Comparison of ENCODE assay signal across 9 cellular contexts in the genomic region with DNA sequence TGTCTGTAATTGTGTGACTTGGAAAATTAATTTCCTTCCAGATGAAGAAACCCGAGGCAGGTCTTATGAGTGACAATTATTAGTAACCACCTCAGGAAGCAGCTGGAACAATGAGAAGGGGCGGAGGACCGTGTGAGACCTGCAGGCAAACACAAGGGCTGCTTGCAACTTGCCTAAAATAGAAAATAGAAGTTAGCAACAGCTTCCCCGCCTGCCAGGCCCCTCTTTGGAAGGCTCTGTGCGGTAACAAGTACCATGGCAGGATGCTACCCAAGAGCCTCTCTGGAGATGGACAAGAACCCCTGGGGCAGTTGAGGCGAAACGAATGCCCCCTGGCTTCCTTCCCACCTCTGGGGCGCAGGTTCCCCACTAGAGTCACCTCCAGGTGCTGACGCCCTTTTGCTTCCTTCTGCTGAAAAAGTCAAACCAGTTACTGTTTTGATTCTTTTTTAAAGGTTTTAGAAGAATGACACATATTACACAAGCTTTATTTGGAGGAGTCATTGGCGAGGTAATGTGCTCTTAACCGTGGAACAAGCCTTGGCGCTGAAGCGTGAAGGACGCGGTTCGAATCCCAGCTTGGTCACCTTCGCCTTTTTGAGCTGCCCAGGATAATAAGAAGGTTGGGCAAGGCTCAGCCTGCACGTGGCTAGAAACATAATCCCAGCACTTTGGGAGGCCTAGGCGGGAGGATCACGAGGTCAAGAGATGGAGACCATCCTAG. TPM values are rescaled to one million over a fixed set of nuclear protein-coding genes. Genes with fewer than 3 reads are reported as not detected.
DNase-seq lines count a peak whose midpoint lies in the region; ATAC-seq and TF ChIP-seq lines count a peak whose summit lies in the region.
"Had no signal": no experiment of that assay in that cellular context is flagged by ENCODE, and none has a peak within 500 bp of the region (broad histone marks: within the 10 kb centered on the region; RNA-seq: fewer than 3 reads in every experiment).

No MANE protein-coding gene starts in this region.

- peaks cover 4% of the 10 kb centered on the region for H3K4me1 Mint-ChIP-seq in activated CD4-positive, alpha-beta memory T cell treated with anti-CD3 and anti-CD28 coated beads for 36 hours (ENCODE audit: low read depth)

- peaks cover 35% of the 10 kb centered on the region for H3K27me3 Mint-ChIP-seq in activated CD4-positive, alpha-beta memory T cell treated with anti-CD3 and anti-CD28 coated beads for 36 hours

- no peaks in the 10 kb centered on the region for H3K27me3 ChIP-seq in right atrium auricular region
- H3K27me3 ChIP-seq in stomach smooth muscle (ENCODE audit: control insufficient read depth in 1 of 2, insufficient read depth in 2 of 2, low read length in 2 of 2): no peaks in the 10 kb centered on the region

- POLR2A ChIA-PET in activated CD4-positive, alpha-beta memory T cell treated with anti-CD3 and anti-CD28 coated beads for 36 hours (lab: Charles Lee): no interaction called here

- H3K36me3 Mint-ChIP-seq in activated CD4-positive, alpha-beta memory T cell treated with anti-CD3 and anti-CD28 coated beads for 36 hours: no peaks in the 10 kb centered on the region

- peak overlapping the region in 1 of 2 donors; percentile 68 for H3K9ac ChIP-seq in stomach smooth muscle (ENCODE audit: low read length in 2 of 2)

- peak overlapping the region; percentile 31 for H3K4me3 Mint-ChIP-seq in activated CD4-positive, alpha-beta memory T cell treated with anti-CD3 and anti-CD28 coated beads for 36 hours

- no peaks in the 10 kb centered on the region for H3K9me3 ChIP-seq in right atrium auricular region
- H3K9me3 ChIP-seq in stomach smooth muscle (ENCODE audit: control insufficient read depth in 2 of 2, low read length in 2 of 2): no peaks in the 10 kb centered on the region

- peak; percentile 18 for DNase-seq in SKM-1 treated with dmso at 0.1 percent for 144 hours (lab: John Stamatoyannopoulos, UW; ENCODE audit: unreplicated experiment)
- no peak for DNase-seq in SKM-1 (lab: John Stamatoyannopoulos, UW; ENCODE audit: unreplicated experiment)
- DNase-seq in activated CD4-positive, alpha-beta memory T cell treated with anti-CD3 and anti-CD28 coated beads for 36 hours: no peak
- peak; percentile 59 for DNase-seq in right atrium auricular region (ENCODE audit: low spot score)
- no peak for DNase-seq in substantia nigra (lab: John Stamatoyannopoulos, UW)
- DNase-seq: ACHN had no signal

- H3K4me3 ChIP-seq in right atrium auricular region (peak overlapping the region in 1 of 2 donors; percentile 63), stomach smooth muscle (ENCODE audit: low read length in 2 of 2) (no peak overlapping the region)

- peaks cover 0 to 17% of the 10 kb centered on the region in 2 donors for H3K4me1 ChIP-seq in right atrium auricular region
- peaks cover 19% of the 10 kb centered on the region for H3K4me1 ChIP-seq in stomach smooth muscle (ENCODE audit: control insufficient read depth, insufficient read depth, low read length)

- peak overlapping the region; percentile 89 to 91 for H3K27ac ChIP-seq in right atrium auricular region
- peak overlapping the region; percentile 74 for H3K27ac ChIP-seq in stomach smooth muscle (ENCODE audit: low read length)
- no peak overlapping the region for H3K27ac ChIP-seq in substantia nigra (ENCODE audit: low read depth, low read length, poor library complexity, severe bottlenecking)

- H3K9me3 Mint-ChIP-seq in activated CD4-positive, alpha-beta memory T cell treated with anti-CD3 and anti-CD28 coated beads for 36 hours: no peaks in the 10 kb centered on the region

- no peaks in the 10 kb centered on the region for H3K36me3 ChIP-seq in right atrium auricular region
- H3K36me3 ChIP-seq in stomach smooth muscle (ENCODE audit: control insufficient read depth in 2 of 2, insufficient read depth in 2 of 2, low read length in 2 of 2): no peaks in the 10 kb centered on the region

- CTCF ChIA-PET in activated CD4-positive, alpha-beta memory T cell treated with anti-CD3 and anti-CD28 coated beads for 36 hours (lab: Charles Lee): interaction anchor here (0.9 to 4.9 kb wide), 9 partner anchors 16 to 539 kb away, joined by 3 to 34 read pairs (median 5); no protein-coding TSS in a partner anchor

- ATAC-seq in GM21360 (IDR thresholded peaks at IDR 0.05; ENCODE audit: unreplicated experiment) (no peak), HG02840 (IDR thresholded peaks at IDR 0.05; ENCODE audit: low FRiP score, unreplicated experiment) (no peak)

- TF ChIP-seq CTCF in right atrium auricular region (IDR thresholded peaks at IDR 0.05): no peak

- no peak overlapping the region for H3K27ac Mint-ChIP-seq in activated CD4-positive, alpha-beta memory T cell treated with anti-CD3 and anti-CD28 coated beads for 36 hours

- intact Hi-C loops in activated CD4-positive, alpha-beta memory T cell treated with anti-CD3 and anti-CD28 coated beads for 36 hours (cut with micrococcal nuclease): loop anchor here (2.0 to 10.0 kb wide), 4 partner anchors 105 to 411 kb away; a partner anchor contains a TSS

RNA-seq across cellular contexts. Expression of a gene that starts 47.0 kb away (rescaled TPM):
- total RNA-seq in activated CD4-positive, alpha-beta memory T cell treated with anti-CD3 and anti-CD28 coated beads for 36 hours: 1 to 10 TPM; 2.6 to 2.7 TPM
- 100 to 1,000 TPM; 211 to 258 TPM for total RNA-seq in right atrium auricular region

RNA-seq across cellular contexts. Expression of a gene that starts 50.3 kb away (rescaled TPM):
- total RNA-seq in activated CD4-positive, alpha-beta memory T cell treated with anti-CD3 and anti-CD28 coated beads for 36 hours: not detected
- 1 to 10 TPM in 1 of 2 donors, under 1 TPM in 1; 0.74 to 1.3 TPM for total RNA-seq in right atrium auricular region

Comparison
In these comparisons a context has a peak if more than half of its experiments do, and no peak if none do; other contexts are left out.
1. DNase-seq: peak in SKM-1 treated with dmso at 0.1 percent for 144 hours (single experiment) and right atrium auricular region (single experiment); none in SKM-1 (single experiment), activated CD4-positive, alpha-beta memory T cell treated with anti-CD3 and anti-CD28 coated beads for 36 hours (single experiment) and substantia nigra (0 of 49).
2. RNA of a gene that starts 47.0 kb away (total RNA-seq): 211 to 258 TPM in right atrium auricular region; 2.6 to 2.7 TPM in activated CD4-positive, alpha-beta memory T cell treated with anti-CD3 and anti-CD28 coated beads for 36 hours; every median in the first group is over 10 times any median in the second.